8 cellular contexts compared by ENCODE assay signal in the genomic region with DNA sequence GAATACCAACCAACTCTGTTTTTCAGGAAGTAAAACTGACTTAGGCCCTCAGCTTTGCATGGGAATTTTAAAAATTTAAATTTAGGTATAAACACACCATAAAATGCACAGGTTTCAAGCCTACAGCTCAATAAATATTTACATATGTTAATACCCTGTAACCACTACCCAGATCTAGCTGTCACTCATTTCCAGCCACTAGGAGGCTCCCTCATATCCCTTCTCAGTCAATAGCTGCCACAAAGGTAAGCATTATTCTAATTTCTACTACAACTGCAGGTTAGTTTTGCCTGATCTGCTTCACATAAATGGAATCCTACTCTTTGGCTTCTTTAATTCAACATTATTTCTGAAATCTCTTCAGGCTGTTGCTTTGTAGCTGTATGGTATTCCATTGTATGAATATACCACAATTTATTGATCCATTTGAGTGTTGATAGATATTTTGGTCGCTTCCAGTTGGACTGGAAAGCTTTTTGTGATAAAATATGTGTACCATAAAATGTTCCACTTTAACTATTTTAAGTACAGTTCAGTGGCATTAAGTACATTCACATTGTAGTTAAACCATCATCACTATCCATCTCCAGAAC. TPM values are rescaled to one million over a fixed set of nuclear protein-coding genes. Genes with fewer than 3 reads are reported as not detected.
A peak's percentile ranks its signal among the peaks of the same experiment; 100 is the strongest.
DNase-seq lines count a peak whose midpoint lies in the region; ATAC-seq and TF ChIP-seq lines count a peak whose summit lies in the region.

No MANE protein-coding gene starts in this region.

- ATAC-seq in GM19455 (IDR thresholded peaks at IDR 0.05; ENCODE audit: unreplicated experiment) (peak; percentile 61), GM18511 (IDR thresholded peaks at IDR 0.05; ENCODE audit: unreplicated experiment) (no peak)

- POLR2A ChIA-PET in A673 (lab: Charles Lee; ENCODE audit: low non-redundant PET): no interaction called here

- DNase-seq in A673 (ENCODE audit: low spot score) (peak; percentile 7), NCI-H460 (ENCODE audit: extremely low read depth, low read depth) (peak; percentile 4), fibroblast of mammary gland (ENCODE audit: low read depth) (no peak), NK-92 (lab: John Stamatoyannopoulos, UW; ENCODE audit: unreplicated experiment) (no peak), substantia nigra (lab: John Stamatoyannopoulos, UW) (no peak), NCI-H2196 treated with DMSO at 0.1 percent for 48 hours (lab: John Stamatoyannopoulos, UW; ENCODE audit: unreplicated experiment) (no peak)

- no peaks in the 10 kb centered on the region for H3K9me3 ChIP-seq in A673 (ENCODE audit: low read depth, low read length, poor library complexity, severe bottlenecking)

- no TSS peak for BruUV-seq in A673 (replicated peaks; lab: Mats Ljungman, UMichigan)

- CTCF ChIA-PET in A673 (lab: Charles Lee): no interaction called here

- H3K36me3 ChIP-seq in A673 (ENCODE audit: insufficient read depth, low read length, poor library complexity, severe bottlenecking): no peaks in the 10 kb centered on the region

- H3K4me3 ChIP-seq in A673 (ENCODE audit: low read depth, low read length, poor library complexity, severe bottlenecking): no peak overlapping the region
- no peak overlapping the region for H3K4me3 ChIP-seq in fibroblast of mammary gland (ENCODE audit: control insufficient read depth, low read depth, low read length)

- no peak overlapping the region for H3K27ac ChIP-seq in A673 (ENCODE audit: low read depth, low read length, poor library complexity, severe bottlenecking)
- H3K27ac ChIP-seq in substantia nigra (ENCODE audit: low read depth, low read length, poor library complexity, severe bottlenecking): no peak overlapping the region

- peak; percentile 63 for TF ChIP-seq CTCF in A673 (conservative IDR thresholded peaks at IDR 0.05; ENCODE audit: low read depth, low read length)
- peak; percentile 27 for TF ChIP-seq CTCF in fibroblast of mammary gland (conservative IDR thresholded peaks at IDR 0.05; ENCODE audit: control insufficient read depth, insufficient read depth, low read depth, low read length)

- H3K4me1 ChIP-seq in A673 (ENCODE audit: insufficient read depth, low read length, poor library complexity, severe bottlenecking): no peaks in the 10 kb centered on the region

- intact Hi-C loops in A673 (cut with micrococcal nuclease; ENCODE audit: unreplicated experiment): loop anchor here (10.0 kb wide), 1 partner anchor 1194 kb away; no protein-coding TSS in a partner anchor

- no peaks in the 10 kb centered on the region for H3K27me3 ChIP-seq in A673 (replicated peaks; ENCODE audit: insufficient read depth, low read depth, low read length, poor library complexity)

RNA-seq across cellular contexts. Expression of gene MEI4, which starts 32.5 kb away (rescaled TPM):
- not detected in 2 replicates for total RNA-seq in A673 (2021)
- total RNA-seq in NCI-H460 (2014; rRNA removed; shearing (Covaris generic)): not detected in 2 replicates
- not detected in 2 replicates for polyA plus RNA-seq in NCI-H460 (2014; cell fraction: nucleus; rRNA removed)

Comparison
In these comparisons a context has a peak if more than half of its experiments do, and no peak if none do; other contexts are left out.
1. DNase-seq: peak in A673 (single experiment) and NCI-H460 (single experiment); none in fibroblast of mammary gland (single experiment), NK-92 (single experiment), substantia nigra (0 of 49) and NCI-H2196 treated with DMSO at 0.1 percent for 48 hours (single experiment).